ENCODE assay signal across 1 cellular context in genomic region chr9:127388037-127388855, GRCh38.
TF ChIP-seq lines count a peak whose summit lies in the region.

No MANE protein-coding gene starts in this region.

TF ChIP-seq in HEK293, 187 proteins besides CTCF, POLR2A, EP300 and RAD21 (continued from another document and continues in another):
- peak; percentile 74 for TF ChIP-seq KLF17 (tag by site-specific recombination; IDR thresholded peaks at IDR 0.05)
- TF ChIP-seq ZNF132 (tag by site-specific recombination; IDR thresholded peaks at IDR 0.05; ENCODE audit: borderline replicate concordance): no peak
- peak; percentile 81; the same call in 1 of the 2 replicates for TF ChIP-seq ZNF184 (tag by site-specific recombination; IDR thresholded peaks at IDR 0.05)
- peak; percentile 99 for TF ChIP-seq FEZF1 (tag by site-specific recombination; IDR thresholded peaks at IDR 0.05)
- TF ChIP-seq ZNF324 (tag by site-specific recombination; IDR thresholded peaks at IDR 0.05): peak; percentile 89
- TF ChIP-seq ZNF175 (tag by site-specific recombination; IDR thresholded peaks at IDR 0.05): no peak
- no peak for TF ChIP-seq ZNF571 (tag by site-specific recombination; IDR thresholded peaks at IDR 0.05)
- no peak for TF ChIP-seq ZNF521 (tag by site-specific recombination; IDR thresholded peaks at IDR 0.05)
- peak; percentile 92 for TF ChIP-seq KLF10 (tag by site-specific recombination; IDR thresholded peaks at IDR 0.05)
- TF ChIP-seq ZBTB6 (tag by site-specific recombination; IDR thresholded peaks at IDR 0.05): 0 out of 2 replicates have a peak, but pooled peaks have one; percentile 8
- TF ChIP-seq ZNF488 (tag by site-specific recombination; IDR thresholded peaks at IDR 0.05): peak; percentile 83
- TF ChIP-seq ZFHX2 (tag by site-specific recombination; conservative IDR thresholded peaks at IDR 0.05): peak; percentile 33; the same call in 1 of the 2 replicates
- peak; percentile 68; the same call in 1 of the 2 replicates for TF ChIP-seq ZNF121 (tag by site-specific recombination; IDR thresholded peaks at IDR 0.05)
- peak; percentile 82 for TF ChIP-seq GLIS1 (tag by site-specific recombination; IDR thresholded peaks at IDR 0.05)
- TF ChIP-seq ZNF658 (tag by site-specific recombination; IDR thresholded peaks at IDR 0.05): no peak
- TF ChIP-seq ZNF148 (tag by site-specific recombination; IDR thresholded peaks at IDR 0.05; ENCODE audit: borderline replicate concordance): no peak
- TF ChIP-seq GLI2 (tag by site-specific recombination; IDR thresholded peaks at IDR 0.05; ENCODE audit: borderline replicate concordance, low read depth): peak; percentile 98
- peak; percentile 96 for TF ChIP-seq OVOL3 (tag by site-specific recombination; IDR thresholded peaks at IDR 0.05)
- TF ChIP-seq ZSCAN30 (tag by site-specific recombination; IDR thresholded peaks at IDR 0.05): peak; percentile 92
- peak; percentile 53 for TF ChIP-seq PRDM10 (tag by site-specific recombination; IDR thresholded peaks at IDR 0.05)
- TF ChIP-seq ELK4 (IDR thresholded peaks at IDR 0.05; ENCODE audit: borderline replicate concordance, low read depth, low read length): no peak
- no peak for TF ChIP-seq ZNF280C (tag by site-specific recombination; IDR thresholded peaks at IDR 0.05)
- TF ChIP-seq ZNF510 (tag by site-specific recombination; IDR thresholded peaks at IDR 0.05; ENCODE audit: insufficient replicate concordance): no peak
- no peak; the same call in none of the 2 replicates for TF ChIP-seq ZNF501 (tag by site-specific recombination; IDR thresholded peaks at IDR 0.05)
- peak; percentile 59; the same call in 1 of the 2 replicates for TF ChIP-seq SCRT1 (tag by site-specific recombination; IDR thresholded peaks at IDR 0.05; ENCODE audit: borderline replicate concordance)
- no peak for TF ChIP-seq HOXC10 (CRISPR knock-in tag; IDR thresholded peaks at IDR 0.05)
- no peak for TF ChIP-seq ZNF585B (tag by site-specific recombination; IDR thresholded peaks at IDR 0.05)
- no peak for TF ChIP-seq SP3 (tag by site-specific recombination; IDR thresholded peaks at IDR 0.05)
- peak; percentile 94 for TF ChIP-seq TSHZ1 (tag by site-specific recombination; IDR thresholded peaks at IDR 0.05; ENCODE audit: borderline replicate concordance)
- no peak for TF ChIP-seq ZNF645 (tag by site-specific recombination; IDR thresholded peaks at IDR 0.05)
- TF ChIP-seq ZNF791 (tag by site-specific recombination; IDR thresholded peaks at IDR 0.05): no peak
- peak; percentile 57; the same call in 1 of the 2 replicates for TF ChIP-seq ZNF19 (tag by site-specific recombination; IDR thresholded peaks at IDR 0.05; ENCODE audit: low read depth)
- peak; percentile 86 for TF ChIP-seq ZBTB21 (tag by site-specific recombination; IDR thresholded peaks at IDR 0.05)
- TF ChIP-seq ZNF18 (tag by site-specific recombination; IDR thresholded peaks at IDR 0.05): peak; percentile 72
- TF ChIP-seq MZF1 (tag by site-specific recombination; IDR thresholded peaks at IDR 0.05; ENCODE audit: borderline replicate concordance): peak; percentile 94
- TF ChIP-seq ZBTB1 (tag by site-specific recombination; IDR thresholded peaks at IDR 0.05): peak; percentile 99
- peak; percentile 79 for TF ChIP-seq ZNF664 (tag by site-specific recombination; IDR thresholded peaks at IDR 0.05)
- TF ChIP-seq ZNF561 (tag by site-specific recombination; IDR thresholded peaks at IDR 0.05; ENCODE audit: borderline replicate concordance): peak; percentile 91
- TF ChIP-seq ZNF596 (tag by site-specific recombination; IDR thresholded peaks at IDR 0.05): peak; percentile 75
- peak; percentile 98 for TF ChIP-seq OSR2 (tag by site-specific recombination; IDR thresholded peaks at IDR 0.05)
- TF ChIP-seq SP7 (tag by site-specific recombination; IDR thresholded peaks at IDR 0.05): peak; percentile 96
- peak; percentile 82 for TF ChIP-seq ZNF558 (tag by site-specific recombination; IDR thresholded peaks at IDR 0.05)
- no peak for TF ChIP-seq ZNF202 (tag by site-specific recombination; IDR thresholded peaks at IDR 0.05; ENCODE audit: borderline replicate concordance)
- peak; percentile 98 for TF ChIP-seq ZEB2 (tag by site-specific recombination; IDR thresholded peaks at IDR 0.05)
